Comparison of ENCODE assay signal across 8 cellular contexts in the genomic region with DNA sequence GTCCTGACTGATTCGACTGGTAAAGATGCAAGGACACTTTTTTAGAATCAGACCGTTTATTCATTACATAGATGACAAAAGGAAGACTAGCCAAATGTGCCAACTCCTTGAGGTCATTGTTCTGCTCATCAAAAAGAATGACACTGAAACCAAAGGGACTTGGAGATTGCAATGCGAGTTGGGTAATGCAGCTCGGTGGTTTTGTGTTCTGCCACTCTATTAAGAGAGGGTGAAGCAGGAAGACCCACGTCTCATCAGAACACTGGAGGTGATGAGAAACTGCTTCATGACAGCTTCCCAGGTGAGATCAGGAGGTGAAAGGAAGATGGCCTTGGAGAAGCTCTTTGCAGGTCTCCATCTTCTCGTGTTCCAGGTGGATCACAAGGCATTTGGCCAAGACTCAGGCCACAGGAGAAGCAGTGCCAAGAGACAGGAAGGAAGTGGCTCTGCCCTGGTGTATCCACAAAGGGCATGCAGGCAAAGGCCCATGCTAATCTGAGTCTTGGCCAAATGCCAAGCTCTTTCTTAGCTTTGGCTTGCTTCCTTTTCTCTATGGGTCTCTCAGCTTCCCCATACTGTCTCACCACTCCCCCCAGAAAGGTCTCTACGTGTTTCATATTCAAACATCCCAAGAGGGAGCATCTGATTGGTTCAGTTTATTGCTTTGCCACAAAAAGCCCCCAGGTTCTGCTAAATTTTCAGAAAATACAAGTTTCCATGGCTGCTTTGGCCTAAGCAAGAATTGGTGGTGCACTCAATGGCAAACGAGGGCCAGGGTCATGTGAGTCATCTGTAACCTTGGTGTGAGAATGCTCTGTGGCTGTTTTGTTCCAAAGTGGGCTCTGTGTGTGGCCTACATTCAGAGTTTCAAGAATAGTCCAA. TPM values are rescaled to one million over a fixed set of nuclear protein-coding genes. Genes with fewer than 3 reads are reported as not detected.
A peak's percentile ranks its signal among the peaks of the same experiment; 100 is the strongest.
DNase-seq lines count a peak whose midpoint lies in the region; ATAC-seq lines count a peak whose summit lies in the region.

No MANE protein-coding gene starts in this region.

- H2AFZ ChIP-seq in GM23248 = no peak overlapping the region

- H3K4me2 ChIP-seq in GM23248 (ENCODE audit: unreplicated experiment) = no peak overlapping the region

- peak; percentile 55 to 66 for ATAC-seq in activated CD4-positive, CD25-positive, alpha-beta regulatory T cell treated with anti-CD3 and anti-CD28 coated beads, Interleukin-2, amount 50 U/mL, for 24 hours
- peak; percentile 35 for ATAC-seq in HG03097 (IDR thresholded peaks at IDR 0.05; ENCODE audit: low FRiP score, unreplicated experiment)

- H3K9me2 ChIP-seq in GM23248 (ENCODE audit: insufficient read depth) = no peaks in the 10 kb centered on the region

- no peaks in the 10 kb centered on the region for H3K27me3 ChIP-seq in esophagus (ENCODE audit: control insufficient read depth in 1 of 2, insufficient read depth in 2 of 2, low read length in 2 of 2)
- no peaks in the 10 kb centered on the region for H3K27me3 ChIP-seq in GM23248 (replicated peaks; ENCODE audit: insufficient read depth)

- H3K4me3 ChIP-seq in esophagus (ENCODE audit: low read depth in 1 of 2, low read length in 2 of 2) = no peak overlapping the region
- no peak overlapping the region for H3K4me3 ChIP-seq in GM23248

- in situ Hi-C loops in GM23248 (cut with MboI) = no loop called here

- H3K4me1 ChIP-seq in esophagus (ENCODE audit: control insufficient read depth in 2 of 2, insufficient read depth in 2 of 2, low read length in 1 of 2) (peaks cover 2 to 5% of the 10 kb centered on the region in 2 donors), GM23248 (ENCODE audit: insufficient read depth) (no peaks in the 10 kb centered on the region; the same call in 1 of the 2 replicates)

- H4K20me1 ChIP-seq in GM23248 (ENCODE audit: insufficient read depth) = no peaks in the 10 kb centered on the region

- H3K27ac ChIP-seq in esophagus (ENCODE audit: low read depth in 2 of 2, low read length in 1 of 2) (peak overlapping the region; percentile 13 to 55), GM23248 (no peak overlapping the region)

- no peaks in the 10 kb centered on the region for H3K79me2 ChIP-seq in GM23248 (ENCODE audit: insufficient read depth)

- H3K36me3 ChIP-seq in esophagus (ENCODE audit: control insufficient read depth in 2 of 2, insufficient read depth in 2 of 2, low read length in 1 of 2) = no peaks in the 10 kb centered on the region
- no peaks in the 10 kb centered on the region for H3K36me3 ChIP-seq in GM23248 (ENCODE audit: low read depth)

- DNase-seq in activated CD4-positive, CD25-positive, alpha-beta regulatory T cell (lab: John Stamatoyannopoulos, UW) = no peak
- peak; percentile 85 for DNase-seq in SKM-1 treated with dmso at 0.1 percent for 144 hours (lab: John Stamatoyannopoulos, UW; ENCODE audit: unreplicated experiment)
- no peak for DNase-seq in NCI-H1048 (lab: John Stamatoyannopoulos, UW)
- no peak for DNase-seq in GM23248
- DNase-seq in NCI-H1694 (lab: John Stamatoyannopoulos, UW) = no peak

- H3K9me3 ChIP-seq in esophagus (ENCODE audit: control insufficient read depth in 2 of 2, insufficient read depth in 1 of 2, low read depth in 1 of 2, low read length in 1 of 2) = no peaks in the 10 kb centered on the region
- H3K9me3 ChIP-seq in GM23248 (ENCODE audit: low read depth) = no peaks in the 10 kb centered on the region

- WGBS in esophagus, 2 donors = 69 to 73% methylated on average over 8 of the region's 8 CpGs
- 70 to 73% methylated on average over 8 of the region's 8 CpGs for WGBS in GM23248 (ENCODE audit: low coverage in 1 of 2, low lambda C conversion rate in 2 of 2, missing lambda C conversion rate in 2 of 2), 2 experiments

- H3F3A ChIP-seq in GM23248 (ENCODE audit: insufficient read depth) = peaks cover 5% of the 10 kb centered on the region; the same call in 1 of the 2 replicates

- H3K9ac ChIP-seq in GM23248 = no peak overlapping the region

RNA-seq across cellular contexts. Expression of a gene that starts 5.7 kb away (rescaled TPM):
- polyA plus RNA-seq in esophagus (100 to 1,000 TPM in 1 of 2 donors, 10 to 100 TPM in 1; 77.7 to 109 TPM), GM23248 (2016; fragmentation: Nextera tagmentation; extraction: Ambion mirVana) (153 and 154 TPM in 2 replicates)
- total RNA-seq in GM23248 (2014; rRNA removed; shearing (Covaris generic)) = 148 and 151 TPM in 2 replicates

RNA-seq across cellular contexts. Expression of a gene that starts 51.3 kb away (rescaled TPM):
- 1 to 10 TPM; 2.1 to 4.0 TPM for polyA plus RNA-seq in esophagus
- total RNA-seq in GM23248 (2014; rRNA removed; shearing (Covaris generic)) = 14.8 and 18.5 TPM in 2 replicates
- 30.0 and 34.3 TPM in 2 replicates for polyA plus RNA-seq in GM23248 (2016; fragmentation: Nextera tagmentation; extraction: Ambion mirVana)

RNA-seq across cellular contexts. Expression of a gene that starts 54.7 kb away (rescaled TPM):
- polyA plus RNA-seq in esophagus = 10 to 100 TPM; 14.0 to 22.9 TPM
- total RNA-seq in GM23248 (2014; rRNA removed; shearing (Covaris generic)) = 30.2 and 33.5 TPM in 2 replicates
- 36.8 and 46.8 TPM in 2 replicates for polyA plus RNA-seq in GM23248 (2016; fragmentation: Nextera tagmentation; extraction: Ambion mirVana)

RNA-seq across cellular contexts. Expression of a gene that starts 60.0 kb away (rescaled TPM):
- polyA plus RNA-seq in esophagus (1 to 10 TPM; 8.7 to 9.7 TPM), GM23248 (2016; fragmentation: Nextera tagmentation; extraction: Ambion mirVana) (30.8 and 32.5 TPM in 2 replicates)
- total RNA-seq in GM23248 (2014; rRNA removed; shearing (Covaris generic)) = 15.9 and 16.0 TPM in 2 replicates
